ENCODE assay signal across 1 cellular context in the genomic region with DNA sequence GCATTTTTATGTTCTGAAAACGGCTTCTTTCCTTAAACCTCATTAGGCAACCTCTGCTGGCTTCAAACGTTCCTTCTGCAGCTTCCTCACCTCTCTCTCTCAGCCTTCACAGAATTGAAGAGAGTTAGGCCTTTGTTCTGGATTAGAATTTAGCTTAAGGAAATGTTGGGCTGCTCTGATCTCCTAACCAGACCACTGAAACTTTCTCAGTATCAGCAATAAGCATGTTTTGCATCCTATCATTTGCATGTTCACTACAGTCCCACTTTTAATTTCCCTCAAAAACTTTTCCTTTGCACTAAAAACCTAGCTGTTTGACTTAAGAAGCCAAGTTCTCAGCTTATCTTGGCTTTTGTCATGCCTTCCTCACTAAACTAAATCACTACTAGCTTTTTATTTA.
TF ChIP-seq lines count a peak whose summit lies in the region.

No MANE protein-coding gene starts in this region.

TF ChIP-seq in WTC11, 78 proteins besides CTCF, POLR2A, EP300 and RAD21 (continued from another document):
- TF ChIP-seq, protein P1, sequence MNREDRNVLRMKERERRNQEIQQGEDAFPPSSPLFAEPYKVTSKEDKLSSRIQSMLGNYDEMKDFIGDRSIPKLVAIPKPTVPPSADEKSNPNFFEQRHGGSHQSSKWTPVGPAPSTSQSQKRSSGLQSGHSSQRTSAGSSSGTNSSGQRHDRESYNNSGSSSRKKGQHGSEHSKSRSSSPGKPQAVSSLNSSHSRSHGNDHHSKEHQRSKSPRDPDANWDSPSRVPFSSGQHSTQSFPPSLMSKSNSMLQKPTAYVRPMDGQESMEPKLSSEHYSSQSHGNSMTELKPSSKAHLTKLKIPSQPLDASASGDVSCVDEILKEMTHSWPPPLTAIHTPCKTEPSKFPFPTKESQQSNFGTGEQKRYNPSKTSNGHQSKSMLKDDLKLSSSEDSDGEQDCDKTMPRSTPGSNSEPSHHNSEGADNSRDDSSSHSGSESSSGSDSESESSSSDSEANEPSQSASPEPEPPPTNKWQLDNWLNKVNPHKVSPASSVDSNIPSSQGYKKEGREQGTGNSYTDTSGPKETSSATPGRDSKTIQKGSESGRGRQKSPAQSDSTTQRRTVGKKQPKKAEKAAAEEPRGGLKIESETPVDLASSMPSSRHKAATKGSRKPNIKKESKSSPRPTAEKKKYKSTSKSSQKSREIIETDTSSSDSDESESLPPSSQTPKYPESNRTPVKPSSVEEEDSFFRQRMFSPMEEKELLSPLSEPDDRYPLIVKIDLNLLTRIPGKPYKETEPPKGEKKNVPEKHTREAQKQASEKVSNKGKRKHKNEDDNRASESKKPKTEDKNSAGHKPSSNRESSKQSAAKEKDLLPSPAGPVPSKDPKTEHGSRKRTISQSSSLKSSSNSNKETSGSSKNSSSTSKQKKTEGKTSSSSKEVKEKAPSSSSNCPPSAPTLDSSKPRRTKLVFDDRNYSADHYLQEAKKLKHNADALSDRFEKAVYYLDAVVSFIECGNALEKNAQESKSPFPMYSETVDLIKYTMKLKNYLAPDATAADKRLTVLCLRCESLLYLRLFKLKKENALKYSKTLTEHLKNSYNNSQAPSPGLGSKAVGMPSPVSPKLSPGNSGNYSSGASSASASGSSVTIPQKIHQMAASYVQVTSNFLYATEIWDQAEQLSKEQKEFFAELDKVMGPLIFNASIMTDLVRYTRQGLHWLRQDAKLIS (CRISPR knock-in tag; IDR thresholded peaks at IDR 0.05; ENCODE audit: borderline replicate concordance), result no peak
- TF ChIP-seq TCF7 (CRISPR knock-in tag; IDR thresholded peaks at IDR 0.05; ENCODE audit: low read depth) (no peak), GABPB1 (CRISPR knock-in tag; IDR thresholded peaks at IDR 0.05) (no peak), SP1 (CRISPR knock-in tag; conservative IDR thresholded peaks at IDR 0.05) (no peak), TEAD1 (CRISPR knock-in tag; IDR thresholded peaks at IDR 0.05) (no peak), NR3C1 (CRISPR knock-in tag; conservative IDR thresholded peaks at IDR 0.05; ENCODE audit: low read depth) (no peak), GTF2I (CRISPR knock-in tag; conservative IDR thresholded peaks at IDR 0.05) (no peak)
- TF ChIP-seq, protein P2, sequence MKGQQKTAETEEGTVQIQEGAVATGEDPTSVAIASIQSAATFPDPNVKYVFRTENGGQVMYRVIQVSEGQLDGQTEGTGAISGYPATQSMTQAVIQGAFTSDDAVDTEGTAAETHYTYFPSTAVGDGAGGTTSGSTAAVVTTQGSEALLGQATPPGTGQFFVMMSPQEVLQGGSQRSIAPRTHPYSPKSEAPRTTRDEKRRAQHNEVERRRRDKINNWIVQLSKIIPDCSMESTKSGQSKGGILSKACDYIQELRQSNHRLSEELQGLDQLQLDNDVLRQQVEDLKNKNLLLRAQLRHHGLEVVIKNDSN (CRISPR knock-in tag; IDR thresholded peaks at IDR 0.05), result no peak
- TF ChIP-seq, protein P3, sequence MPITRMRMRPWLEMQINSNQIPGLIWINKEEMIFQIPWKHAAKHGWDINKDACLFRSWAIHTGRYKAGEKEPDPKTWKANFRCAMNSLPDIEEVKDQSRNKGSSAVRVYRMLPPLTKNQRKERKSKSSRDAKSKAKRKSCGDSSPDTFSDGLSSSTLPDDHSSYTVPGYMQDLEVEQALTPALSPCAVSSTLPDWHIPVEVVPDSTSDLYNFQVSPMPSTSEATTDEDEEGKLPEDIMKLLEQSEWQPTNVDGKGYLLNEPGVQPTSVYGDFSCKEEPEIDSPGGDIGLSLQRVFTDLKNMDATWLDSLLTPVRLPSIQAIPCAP (CRISPR knock-in tag; IDR thresholded peaks at IDR 0.05), result no peak
- TF ChIP-seq, protein P4, sequence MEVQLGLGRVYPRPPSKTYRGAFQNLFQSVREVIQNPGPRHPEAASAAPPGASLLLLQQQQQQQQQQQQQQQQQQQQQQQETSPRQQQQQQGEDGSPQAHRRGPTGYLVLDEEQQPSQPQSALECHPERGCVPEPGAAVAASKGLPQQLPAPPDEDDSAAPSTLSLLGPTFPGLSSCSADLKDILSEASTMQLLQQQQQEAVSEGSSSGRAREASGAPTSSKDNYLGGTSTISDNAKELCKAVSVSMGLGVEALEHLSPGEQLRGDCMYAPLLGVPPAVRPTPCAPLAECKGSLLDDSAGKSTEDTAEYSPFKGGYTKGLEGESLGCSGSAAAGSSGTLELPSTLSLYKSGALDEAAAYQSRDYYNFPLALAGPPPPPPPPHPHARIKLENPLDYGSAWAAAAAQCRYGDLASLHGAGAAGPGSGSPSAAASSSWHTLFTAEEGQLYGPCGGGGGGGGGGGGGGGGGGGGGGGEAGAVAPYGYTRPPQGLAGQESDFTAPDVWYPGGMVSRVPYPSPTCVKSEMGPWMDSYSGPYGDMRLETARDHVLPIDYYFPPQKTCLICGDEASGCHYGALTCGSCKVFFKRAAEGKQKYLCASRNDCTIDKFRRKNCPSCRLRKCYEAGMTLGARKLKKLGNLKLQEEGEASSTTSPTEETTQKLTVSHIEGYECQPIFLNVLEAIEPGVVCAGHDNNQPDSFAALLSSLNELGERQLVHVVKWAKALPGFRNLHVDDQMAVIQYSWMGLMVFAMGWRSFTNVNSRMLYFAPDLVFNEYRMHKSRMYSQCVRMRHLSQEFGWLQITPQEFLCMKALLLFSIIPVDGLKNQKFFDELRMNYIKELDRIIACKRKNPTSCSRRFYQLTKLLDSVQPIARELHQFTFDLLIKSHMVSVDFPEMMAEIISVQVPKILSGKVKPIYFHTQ (CRISPR knock-in tag; IDR thresholded peaks at IDR 0.05), result no peak
- TF ChIP-seq, protein P5, sequence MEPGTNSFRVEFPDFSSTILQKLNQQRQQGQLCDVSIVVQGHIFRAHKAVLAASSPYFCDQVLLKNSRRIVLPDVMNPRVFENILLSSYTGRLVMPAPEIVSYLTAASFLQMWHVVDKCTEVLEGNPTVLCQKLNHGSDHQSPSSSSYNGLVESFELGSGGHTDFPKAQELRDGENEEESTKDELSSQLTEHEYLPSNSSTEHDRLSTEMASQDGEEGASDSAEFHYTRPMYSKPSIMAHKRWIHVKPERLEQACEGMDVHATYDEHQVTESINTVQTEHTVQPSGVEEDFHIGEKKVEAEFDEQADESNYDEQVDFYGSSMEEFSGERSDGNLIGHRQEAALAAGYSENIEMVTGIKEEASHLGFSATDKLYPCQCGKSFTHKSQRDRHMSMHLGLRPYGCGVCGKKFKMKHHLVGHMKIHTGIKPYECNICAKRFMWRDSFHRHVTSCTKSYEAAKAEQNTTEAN (CRISPR knock-in tag; IDR thresholded peaks at IDR 0.05), result no peak
- TF ChIP-seq, protein P6, sequence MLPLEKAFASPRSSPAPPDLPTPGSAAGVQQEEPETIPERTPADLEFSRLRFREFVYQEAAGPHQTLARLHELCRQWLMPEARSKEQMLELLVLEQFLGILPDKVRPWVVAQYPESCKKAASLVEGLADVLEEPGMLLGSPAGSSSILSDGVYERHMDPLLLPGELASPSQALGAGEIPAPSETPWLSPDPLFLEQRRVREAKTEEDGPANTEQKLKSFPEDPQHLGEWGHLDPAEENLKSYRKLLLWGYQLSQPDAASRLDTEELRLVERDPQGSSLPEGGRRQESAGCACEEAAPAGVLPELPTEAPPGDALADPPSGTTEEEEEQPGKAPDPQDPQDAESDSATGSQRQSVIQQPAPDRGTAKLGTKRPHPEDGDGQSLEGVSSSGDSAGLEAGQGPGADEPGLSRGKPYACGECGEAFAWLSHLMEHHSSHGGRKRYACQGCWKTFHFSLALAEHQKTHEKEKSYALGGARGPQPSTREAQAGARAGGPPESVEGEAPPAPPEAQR (CRISPR knock-in tag; IDR thresholded peaks at IDR 0.05), result no peak
- TF ChIP-seq, protein P7, sequence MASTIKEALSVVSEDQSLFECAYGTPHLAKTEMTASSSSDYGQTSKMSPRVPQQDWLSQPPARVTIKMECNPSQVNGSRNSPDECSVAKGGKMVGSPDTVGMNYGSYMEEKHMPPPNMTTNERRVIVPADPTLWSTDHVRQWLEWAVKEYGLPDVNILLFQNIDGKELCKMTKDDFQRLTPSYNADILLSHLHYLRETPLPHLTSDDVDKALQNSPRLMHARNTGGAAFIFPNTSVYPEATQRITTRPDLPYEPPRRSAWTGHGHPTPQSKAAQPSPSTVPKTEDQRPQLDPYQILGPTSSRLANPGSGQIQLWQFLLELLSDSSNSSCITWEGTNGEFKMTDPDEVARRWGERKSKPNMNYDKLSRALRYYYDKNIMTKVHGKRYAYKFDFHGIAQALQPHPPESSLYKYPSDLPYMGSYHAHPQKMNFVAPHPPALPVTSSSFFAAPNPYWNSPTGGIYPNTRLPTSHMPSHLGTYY (CRISPR knock-in tag; IDR thresholded peaks at IDR 0.05), result no peak
- TF ChIP-seq, protein P8, sequence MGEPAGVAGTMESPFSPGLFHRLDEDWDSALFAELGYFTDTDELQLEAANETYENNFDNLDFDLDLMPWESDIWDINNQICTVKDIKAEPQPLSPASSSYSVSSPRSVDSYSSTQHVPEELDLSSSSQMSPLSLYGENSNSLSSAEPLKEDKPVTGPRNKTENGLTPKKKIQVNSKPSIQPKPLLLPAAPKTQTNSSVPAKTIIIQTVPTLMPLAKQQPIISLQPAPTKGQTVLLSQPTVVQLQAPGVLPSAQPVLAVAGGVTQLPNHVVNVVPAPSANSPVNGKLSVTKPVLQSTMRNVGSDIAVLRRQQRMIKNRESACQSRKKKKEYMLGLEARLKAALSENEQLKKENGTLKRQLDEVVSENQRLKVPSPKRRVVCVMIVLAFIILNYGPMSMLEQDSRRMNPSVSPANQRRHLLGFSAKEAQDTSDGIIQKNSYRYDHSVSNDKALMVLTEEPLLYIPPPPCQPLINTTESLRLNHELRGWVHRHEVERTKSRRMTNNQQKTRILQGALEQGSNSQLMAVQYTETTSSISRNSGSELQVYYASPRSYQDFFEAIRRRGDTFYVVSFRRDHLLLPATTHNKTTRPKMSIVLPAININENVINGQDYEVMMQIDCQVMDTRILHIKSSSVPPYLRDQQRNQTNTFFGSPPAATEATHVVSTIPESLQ (CRISPR knock-in tag; IDR thresholded peaks at IDR 0.05), result no peak
TF ChIP-seq in WTC11: peak in this region for 0.
